ENCODE assay signal across 1 cellular context in genomic region chr4:110639207-110640092, GRCh38.
TF ChIP-seq lines count a peak whose summit lies in the region.

No MANE protein-coding gene starts in this region.

TF ChIP-seq in WTC11, 78 proteins besides CTCF, POLR2A, EP300 and RAD21 (continued from another document):
- TF ChIP-seq ZNF219 (CRISPR knock-in tag; IDR thresholded peaks at IDR 0.05; ENCODE audit: borderline replicate concordance), result no peak
- TF ChIP-seq TEAD4 (CRISPR knock-in tag; IDR thresholded peaks at IDR 0.05), result no peak
